Comparison of ENCODE assay signal across 29 cellular contexts in genomic region chr17:78081551-78081950, GRCh38. TPM values are rescaled to one million over a fixed set of nuclear protein-coding genes. Genes with fewer than 3 reads are reported as not detected.
A peak's percentile ranks its signal among the peaks of the same experiment; 100 is the strongest.
DNase-seq lines count a peak whose midpoint lies in the region; ATAC-seq and TF ChIP-seq lines count a peak whose summit lies in the region.
"Had no signal": no experiment of that assay in that cellular context is flagged by ENCODE, and none has a peak within 500 bp of the region (broad histone marks: within the 10 kb centered on the region; RNA-seq: fewer than 3 reads in every experiment).

No MANE protein-coding gene starts in this region.

- H3K4me1 ChIP-seq in BLaER1 (peaks cover 16% of the 10 kb centered on the region; the same call in 1 of the 2 replicates), KMS-11 (ENCODE audit: low read depth, poor library complexity, severe bottlenecking) (peaks cover 64% of the 10 kb centered on the region), mesendoderm (ENCODE audit: control insufficient read depth, low read depth, low read length) (no peaks in the 10 kb centered on the region)
- H3K4me1 ChIP-seq: adrenal gland, body of pancreas, transverse colon had no signal

- H3K4ac ChIP-seq in mesendoderm (ENCODE audit: low read depth, low read length) = no peak overlapping the region

- H3K79me2 ChIP-seq in KMS-11 (ENCODE audit: insufficient read depth, low read depth) (no peaks in the 10 kb centered on the region), mesendoderm (ENCODE audit: control insufficient read depth, insufficient read depth, low read length) (no peaks in the 10 kb centered on the region)

- intact Hi-C loops in dorsolateral prefrontal cortex (cut with DNase I) = no loop called here

- H3K27me3 ChIP-seq in BLaER1 (no peaks in the 10 kb centered on the region), KMS-11 (ENCODE audit: insufficient read depth, low read depth) (no peaks in the 10 kb centered on the region), dorsolateral prefrontal cortex (no peaks in the 10 kb centered on the region), mesendoderm (ENCODE audit: insufficient read depth, low read length, poor library complexity) (no peaks in the 10 kb centered on the region)
- H3K27me3 ChIP-seq: adrenal gland; BLaER1 treated with 17β-estradiol and CSF1 and Interleukin-3, amounts not matched to agents 10 nM and 100 nM; body of pancreas; gastroesophageal sphincter; MG63; neutrophil; sigmoid colon; transverse colon had no signal

- no peak overlapping the region for H2BK15ac ChIP-seq in mesendoderm (replicated peaks; ENCODE audit: low read depth)

- no CpG with 5 or more reads among the region's 3 CpGs for WGBS in mesendoderm (ENCODE audit: extremely low coverage, insufficient coverage, low lambda C conversion rate)

- H3K79me1 ChIP-seq in mesendoderm (ENCODE audit: low read length) = no peaks in the 10 kb centered on the region

- H4K8ac ChIP-seq in mesendoderm (ENCODE audit: low read depth, low read length) = no peak overlapping the region

- no peak overlapping the region for H3K56ac ChIP-seq in mesendoderm (ENCODE audit: low read length)

- no peak for DNase-seq in dorsolateral prefrontal cortex
- no peak for DNase-seq in mesendoderm
- no peak for DNase-seq in MV-4-11 (lab: John Stamatoyannopoulos, UW)
- no peak for DNase-seq in activated effector memory CD4-positive, alpha-beta T cell treated with Interleukin-2 at 50 U/mL for 16 hours
- DNase-seq: activated CD4-positive, alpha-beta T cell treated with anti-CD3 and anti-CD28 coated beads, Interleukin-2, amount 50 U/mL, for 48 hours; activated naive CD4-positive, alpha-beta T cell treated with Interleukin-2 at 50 U/mL for 16 hours; adrenal gland; body of pancreas; cerebellar nuclear complex; COR-L47; H7; KG1; mesenchymal stem cell; MG63; NCI-H1417; NCI-H2029 treated with DMSO at 0.1 percent for 48 hours; sigmoid colon; stimulated activated CD4-positive, alpha-beta T cell treated with anti-CD3 and anti-CD28 coated beads, Interleukin-4, amount 100 ng/mL, for 1 hour; T-cell; transverse colon had no signal

- H3K23ac ChIP-seq in mesendoderm (ENCODE audit: low read length) = peak overlapping the region; percentile 48

- H3K36me3 ChIP-seq in BLaER1 (peaks cover 82% of the 10 kb centered on the region), KMS-11 (ENCODE audit: insufficient read depth) (peaks cover 3% of the 10 kb centered on the region; the same call in 1 of the 2 replicates), mesendoderm (ENCODE audit: control insufficient read depth, insufficient read depth, low read length) (peaks cover 3% of the 10 kb centered on the region)

- H3K4me3 ChIP-seq in BLaER1 = no peak overlapping the region
- no peak overlapping the region for H3K4me3 ChIP-seq in KMS-11 (IDR thresholded peaks at IDR 0.05; ENCODE audit: insufficient read depth, low read depth, low read length)
- no peak overlapping the region for H3K4me3 ChIP-seq in dorsolateral prefrontal cortex
- no peak overlapping the region for H3K4me3 ChIP-seq in mesendoderm (ENCODE audit: low read length)
- H3K4me3 ChIP-seq: adrenal gland; BLaER1 treated with 17β-estradiol and CSF1 and Interleukin-3, amounts not matched to agents 10 nM and 100 nM; body of pancreas; gastroesophageal sphincter; MG63; sigmoid colon; transverse colon had no signal

- no peak overlapping the region for H3K18ac ChIP-seq in mesendoderm (ENCODE audit: low read length)

- H2AK5ac ChIP-seq in mesendoderm (ENCODE audit: low read length) = no peak overlapping the region

- no peaks in the 10 kb centered on the region for H3K9me3 ChIP-seq in BLaER1
- H3K9me3 ChIP-seq: adrenal gland; BLaER1 treated with 17β-estradiol and CSF1 and Interleukin-3, amounts not matched to agents 10 nM and 100 nM; body of pancreas; gastroesophageal sphincter; MG63; neutrophil; sigmoid colon; transverse colon had no signal

- TF ChIP-seq CTCF in KMS-11 (conservative IDR thresholded peaks at IDR 0.05; ENCODE audit: low read depth, low read length) = no peak
- no peak for TF ChIP-seq CTCF in dorsolateral prefrontal cortex (IDR thresholded peaks at IDR 0.05 in 54 of 56, conservative IDR thresholded peaks at IDR 0.05 in 2 of 56; ENCODE audit: low read depth in 1 of 56, partially characterized antibody in 56 of 56)

- H3K27ac ChIP-seq in BLaER1 (no peak overlapping the region), KMS-11 (peak overlapping the region; percentile 75), dorsolateral prefrontal cortex (peak overlapping the region in 58 of 59 donors; percentile 14 to 96 (median 90)), mesendoderm (ENCODE audit: low read depth, low read length) (no peak overlapping the region)
- H3K27ac ChIP-seq: adrenal gland; BLaER1 treated with 17β-estradiol and CSF1 and Interleukin-3, amounts not matched to agents 10 nM and 100 nM; body of pancreas; neutrophil; transverse colon had no signal

- no peak overlapping the region for H4K5ac ChIP-seq in mesendoderm (ENCODE audit: low read length)

- no peak overlapping the region for H3K4me2 ChIP-seq in BLaER1
- peak overlapping the region; percentile 77 for H3K4me2 ChIP-seq in KMS-11
- H3K4me2 ChIP-seq in mesendoderm (ENCODE audit: low read length) = no peak overlapping the region
- H3K4me2 ChIP-seq: BLaER1 treated with 17β-estradiol and CSF1 and Interleukin-3, amounts not matched to agents 10 nM and 100 nM had no signal

- H3K9ac ChIP-seq in BLaER1 (peak overlapping the region; percentile 50; the same call in 1 of the 2 replicates), KMS-11 (peak overlapping the region; percentile 6; the same call in 1 of the 2 replicates), mesendoderm (ENCODE audit: low read length) (no peak overlapping the region)

- H4K20me1 ChIP-seq in BLaER1 = no peaks in the 10 kb centered on the region
- no peaks in the 10 kb centered on the region for H4K20me1 ChIP-seq in KMS-11 (ENCODE audit: insufficient read depth)
- H4K20me1 ChIP-seq: BLaER1 treated with 17β-estradiol and CSF1 and Interleukin-3, amounts not matched to agents 10 nM and 100 nM had no signal

- ATAC-seq in HG02840 (IDR thresholded peaks at IDR 0.05; ENCODE audit: low FRiP score, unreplicated experiment) = no peak
- ATAC-seq: body of pancreas, gastroesophageal sphincter, T-cell had no signal

- H2BK120ac ChIP-seq in mesendoderm (ENCODE audit: low read depth, low read length) = no peak overlapping the region

- H2AFZ ChIP-seq in KMS-11 (ENCODE audit: low read depth) = no peak overlapping the region

- H2BK5ac ChIP-seq in mesendoderm (ENCODE audit: low read length) = no peak overlapping the region

RNA-seq across cellular contexts. Expression of gene TMC6, which starts 47.0 kb away (rescaled TPM):
- 100 to 1,000 TPM in 45 of 120 experiments, 10 to 100 TPM in 75; 17.3 to 352 (median 81.1) TPM for total RNA-seq in dorsolateral prefrontal cortex
- polyA plus RNA-seq in mesendoderm (2013, experiment 1 of 2) = 47.4 TPM
- polyA plus RNA-seq in mesendoderm (2013, experiment 2 of 2) = 45.1 TPM
- total RNA-seq: RPMI7951 had no signal

RNA-seq across cellular contexts. Expression of gene TMC8, which starts 49.0 kb away (rescaled TPM):
- total RNA-seq in dorsolateral prefrontal cortex = 10 to 100 TPM in 18 of 120 experiments, 1 to 10 TPM in 101, under 1 TPM in 1; 0.90 to 20.9 (median 6.7) TPM
- 0.84 TPM for polyA plus RNA-seq in mesendoderm (2013, experiment 1 of 2)
- polyA plus RNA-seq in mesendoderm (2013, experiment 2 of 2) = 0.60 TPM
- total RNA-seq: fibroblast of lung, RPMI7951 had no signal
- polyA plus RNA-seq: AG04450 had no signal

Comparison
In these comparisons a context has a peak if more than half of its experiments do, and no peak if none do; other contexts are left out.
1. H3K27ac ChIP-seq: peak in KMS-11 (single experiment) and dorsolateral prefrontal cortex (58 of 59); none in BLaER1 (single experiment) and mesendoderm (single experiment).